ENCODE assay signal across 8 cellular contexts in the genomic region with DNA sequence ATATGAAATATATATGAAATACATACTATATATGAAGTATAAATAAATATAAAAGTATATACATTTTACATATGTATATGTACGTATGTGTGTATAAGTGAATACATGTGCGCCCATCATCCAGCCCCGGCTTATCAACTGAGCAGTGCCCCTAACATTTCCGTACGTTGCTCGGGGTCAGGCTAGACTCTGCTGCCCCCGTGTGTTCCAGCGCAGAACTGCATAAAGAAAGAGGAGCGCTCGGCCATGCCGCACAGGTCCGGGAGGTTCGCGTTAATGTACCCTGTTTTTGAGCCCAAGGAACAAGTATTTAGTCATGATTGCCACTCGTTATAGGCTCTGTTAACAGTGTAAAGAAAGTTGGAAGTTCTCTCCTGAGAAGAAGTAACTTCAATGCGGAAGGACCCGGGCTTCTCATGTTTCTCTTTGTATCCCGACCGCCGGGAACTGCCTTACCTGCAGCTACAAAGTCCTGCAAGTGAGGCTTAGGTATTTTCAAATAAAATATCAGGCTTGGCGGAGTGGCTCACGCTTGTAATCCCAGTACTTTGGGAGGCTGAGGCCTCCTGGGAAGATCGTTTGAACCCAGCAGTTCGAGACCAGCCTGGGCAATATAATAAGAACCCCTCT. TPM values are rescaled to one million over a fixed set of nuclear protein-coding genes. Genes with fewer than 3 reads are reported as not detected.
A peak's percentile ranks its signal among the peaks of the same experiment; 100 is the strongest.
DNase-seq lines count a peak whose midpoint lies in the region; ATAC-seq and TF ChIP-seq lines count a peak whose summit lies in the region.

No MANE protein-coding gene starts in this region.

- no peaks in the 10 kb centered on the region for H3K27me3 ChIP-seq in adrenal gland
- no peaks in the 10 kb centered on the region for H3K27me3 ChIP-seq in right cardiac atrium (ENCODE audit: control insufficient read depth, insufficient read depth)
- peaks cover 0 to 3% (median 0%) of the 10 kb centered on the region in 3 donors for H3K27me3 ChIP-seq in gastrocnemius medialis

- H3K27ac Mint-ChIP-seq in HFFc6 = no peak overlapping the region

- peak; percentile 87 for TF ChIP-seq CTCF in GM12865 (IDR thresholded peaks at IDR 0.05; ENCODE audit: insufficient read depth, low read depth, low read length, missing control alignments)
- peak; percentile 96 for TF ChIP-seq CTCF in HFFc6 (IDR thresholded peaks at IDR 0.05)
- peak; percentile 58 to 93 (median 82) for TF ChIP-seq CTCF in adrenal gland (IDR thresholded peaks at IDR 0.05)
- TF ChIP-seq CTCF in gastrocnemius medialis (IDR thresholded peaks at IDR 0.05 in 4 of 5, conservative IDR thresholded peaks at IDR 0.05 in 1 of 5) = peak; percentile 72 to 93 (median 85)

- WGBS in adrenal gland, 4 donors = 10 to 15% (median 14%) methylated on average over 24 of the region's 24 CpGs
- 13% methylated on average over 24 of the region's 24 CpGs for WGBS in right cardiac atrium

- no peak for TF ChIP-seq POLR2A in adrenal gland (IDR thresholded peaks at IDR 0.05)
- no peak for TF ChIP-seq POLR2A in gastrocnemius medialis (IDR thresholded peaks at IDR 0.05)

- intact Hi-C loops in adrenal gland (cut with DNase I) (loop anchor here in 1 of 2 donors (5.0 kb wide), 1 partner anchor 436 kb away; no protein-coding TSS in a partner anchor), right cardiac atrium (cut with DNase I) (loop anchor here in 1 of 4 donors (5.0 kb wide), 1 partner anchor 436 kb away; no protein-coding TSS in a partner anchor), gastrocnemius medialis (cut with DNase I; ENCODE audit: low total_unique reads) (loop anchor here (1.0 kb wide), 1 partner anchor 439 kb away; no protein-coding TSS in a partner anchor)

- H3K4me1 ChIP-seq in adrenal gland (replicated peaks in 1 of 2) = peaks cover 0 to 6% of the 10 kb centered on the region in 2 donors
- no peaks in the 10 kb centered on the region for H3K4me1 ChIP-seq in right cardiac atrium (ENCODE audit: control insufficient read depth, insufficient read depth, low read length)
- H3K4me1 ChIP-seq in gastrocnemius medialis = peaks cover 4% of the 10 kb centered on the region in 2 donors

- H3K36me3 ChIP-seq in adrenal gland (replicated peaks in 1 of 2) (no peaks in the 10 kb centered on the region), gastrocnemius medialis (no peaks in the 10 kb centered on the region)

- H3K27ac ChIP-seq in adrenal gland (no peak overlapping the region), right cardiac atrium (ENCODE audit: low read length) (no peak overlapping the region), gastrocnemius medialis (no peak overlapping the region)

- peak overlapping the region; percentile 81 for H3K4me3 Mint-ChIP-seq in HFFc6

- in situ Hi-C loops in gastrocnemius medialis (cut with MboI; ENCODE audit: low sequenced_read_pairs in 4 of 4) = loop anchor here (5.0 to 10.0 kb wide), 3 partner anchors 436 to 441 kb away; no protein-coding TSS in a partner anchor

- ATAC-seq in right cardiac atrium (peak; percentile 74 to 87), gastrocnemius medialis (peak; percentile 77 to 82)

- H3K27me3 Mint-ChIP-seq in HFFc6 (ENCODE audit: insufficient read depth) = peaks cover 11% of the 10 kb centered on the region; the same call in 1 of the 2 replicates

- H3K4me3 ChIP-seq in GM12865 (ENCODE audit: low read depth, low read length) (no peak overlapping the region), adrenal gland (peak overlapping the region in 1 of 4 donors; percentile 25), right cardiac atrium (ENCODE audit: low read length) (peak overlapping the region; percentile 35), gastrocnemius medialis (peak overlapping the region in 3 of 4 donors; percentile 32 to 56 (median 46))

- no peaks in the 10 kb centered on the region for H3K9me3 ChIP-seq in adrenal gland (replicated peaks in 1 of 3)
- H3K9me3 ChIP-seq in right cardiac atrium (ENCODE audit: control insufficient read depth, low read length) = no peaks in the 10 kb centered on the region
- no peaks in the 10 kb centered on the region for H3K9me3 ChIP-seq in gastrocnemius medialis

- no peaks in the 10 kb centered on the region for H3K36me3 Mint-ChIP-seq in HFFc6 (ENCODE audit: low read depth)

- peaks cover 5% of the 10 kb centered on the region; the same call in 1 of the 2 replicates for H3K4me1 Mint-ChIP-seq in HFFc6 (ENCODE audit: low read depth)

- no peaks in the 10 kb centered on the region for H3K9me3 Mint-ChIP-seq in HFFc6

- DNase-seq in GM12865 (ENCODE audit: low read depth) = peak; percentile 62
- peak; percentile 15 for DNase-seq in HFFc6
- peak; percentile 41 for DNase-seq in MV-4-11 (lab: John Stamatoyannopoulos, UW)
- peak; percentile 49 for DNase-seq in T follicular helper cell (ENCODE audit: low read depth)
- DNase-seq in adrenal gland = peak; percentile 46 to 85 (median 65)
- peak; percentile 57 to 86 (median 81) for DNase-seq in right cardiac atrium
- DNase-seq in gastrocnemius medialis = peak; percentile 20 to 45
- DNase-seq in NCI-H1048 (lab: John Stamatoyannopoulos, UW) = no peak

RNA-seq across cellular contexts. Expression of a gene that starts 55.7 kb away (rescaled TPM):
- not detected for total RNA-seq in HFFc6 (2021; fragmentation: NEBNext Ultra II Directional; extraction: Animal tissue kit (Norgen Biotek cat#: 25700))
- total RNA-seq in adrenal gland = not detected
- not detected for polyA plus RNA-seq in adrenal gland
- total RNA-seq in right cardiac atrium = not detected
- not detected for polyA plus RNA-seq in right cardiac atrium
- total RNA-seq in gastrocnemius medialis = under 1 TPM in 1 of 4 donors, not detected in 3; 0.07 TPM
